ENCODE assay signal across 18 cellular contexts in genomic region chr6:72286911-72287311, GRCh38.
DNase-seq lines count a peak whose midpoint lies in the region; ATAC-seq, FAIRE-seq and TF ChIP-seq lines count a peak whose summit lies in the region.
"Had no signal": no experiment of that assay in that cellular context is flagged by ENCODE, and none has a peak within 500 bp of the region (broad histone marks: within the 10 kb centered on the region; RNA-seq: fewer than 3 reads in every experiment).

No MANE protein-coding gene starts in this region.

- H3K27ac ChIP-seq in upper lobe of left lung (no peak overlapping the region), gastroesophageal sphincter (no peak overlapping the region)
- H3K27ac ChIP-seq: tibial nerve had no signal

- H3K9me3 Mint-ChIP-seq in glutamatergic neuron (ENCODE audit: unreplicated experiment): no peaks in the 10 kb centered on the region
- H3K9me3 Mint-ChIP-seq: activated CD4-positive, alpha-beta T cell treated with anti-CD3 and anti-CD28 coated beads, Interleukin-2, amount 10 ng/mL, durations not matched to agents 24 days and 14 days; neural crest cell had no signal

- WGBS in upper lobe of left lung, 2 donors: 79 to 93% methylated on average over 1 of the region's 1 CpG
- WGBS in gastroesophageal sphincter (ENCODE audit: low coverage in 1 of 2), 2 donors: 75 to 100% methylated on average over 1 of the region's 1 CpG

- ATAC-seq in HG02852 (IDR thresholded peaks at IDR 0.05; ENCODE audit: unreplicated experiment) (no peak), upper lobe of left lung (ENCODE audit: low FRiP score in 2 of 2) (no peak), gastroesophageal sphincter (no peak)
- ATAC-seq: left colon had no signal

- no peaks in the 10 kb centered on the region for H3K4me1 Mint-ChIP-seq in glutamatergic neuron (ENCODE audit: low read depth, unreplicated experiment)
- H3K4me1 Mint-ChIP-seq: activated CD4-positive, alpha-beta T cell treated with anti-CD3 and anti-CD28 coated beads, Interleukin-2, amount 10 ng/mL, durations not matched to agents 24 days and 14 days had no signal

- TF ChIP-seq EP300 in upper lobe of left lung (IDR thresholded peaks at IDR 0.05) (no peak), gastroesophageal sphincter (IDR thresholded peaks at IDR 0.05) (no peak)

- DNase-seq in H54 (ENCODE audit: insufficient read length, low spot score): peak; percentile 7
- peak; percentile 65 for DNase-seq in adipocyte (ENCODE audit: low read depth)
- DNase-seq in fibroblast of villous mesenchyme (ENCODE audit: low read depth): peak; percentile 56
- peak; percentile 66 for DNase-seq in smooth muscle cell of the brain vasculature (ENCODE audit: low read depth, low spot score)
- DNase-seq in glutamatergic neuron: no peak
- no peak for DNase-seq in upper lobe of left lung
- DNase-seq: activated CD4-positive, alpha-beta T cell treated with anti-CD3 and anti-CD28 coated beads, Interleukin-2, amount 10 ng/mL, durations not matched to agents 24 days and 14 days; activated effector memory CD4-positive, alpha-beta T cell treated with Interleukin-2 at 50 U/mL for 16 hours; DMS79; left colon; NCI-H1048; NCI-H345; T-helper 2 cell had no signal

- H3K9me3 ChIP-seq in adipocyte (ENCODE audit: control insufficient read depth, low read length): no peaks in the 10 kb centered on the region
- no peaks in the 10 kb centered on the region for H3K9me3 ChIP-seq in upper lobe of left lung
- H3K9me3 ChIP-seq in gastroesophageal sphincter: no peaks in the 10 kb centered on the region
- H3K9me3 ChIP-seq: tibial nerve had no signal

- H3K4me3 ChIP-seq in adipocyte (ENCODE audit: low read length) (no peak overlapping the region), fibroblast of villous mesenchyme (ENCODE audit: low read depth, low read length) (no peak overlapping the region), upper lobe of left lung (no peak overlapping the region), gastroesophageal sphincter (no peak overlapping the region)
- H3K4me3 ChIP-seq: tibial nerve had no signal

- H3K9ac ChIP-seq in adipocyte (ENCODE audit: low read length): no peak overlapping the region

- no peak overlapping the region for H3K4me3 Mint-ChIP-seq in glutamatergic neuron (ENCODE audit: unreplicated experiment)
- H3K4me3 Mint-ChIP-seq: activated CD4-positive, alpha-beta T cell treated with anti-CD3 and anti-CD28 coated beads, Interleukin-2, amount 10 ng/mL, durations not matched to agents 24 days and 14 days; neural crest cell had no signal

- H3K36me3 ChIP-seq in adipocyte (ENCODE audit: control insufficient read depth, insufficient read depth, low read length, severe bottlenecking) (no peaks in the 10 kb centered on the region), upper lobe of left lung (no peaks in the 10 kb centered on the region), gastroesophageal sphincter (no peaks in the 10 kb centered on the region)
- H3K36me3 ChIP-seq: tibial nerve had no signal

- TF ChIP-seq CTCF in fibroblast of villous mesenchyme (IDR thresholded peaks at IDR 0.05; ENCODE audit: insufficient read depth, low read depth, low read length) (no peak), glutamatergic neuron (IDR thresholded peaks at IDR 0.05; ENCODE audit: partially characterized antibody, unreplicated experiment) (no peak), upper lobe of left lung (IDR thresholded peaks at IDR 0.05) (no peak), gastroesophageal sphincter (IDR thresholded peaks at IDR 0.05) (no peak)

- FAIRE-seq in H54 (lab: Jason Lieb, UNC): peak; percentile 86
- FAIRE-seq: GM19239 had no signal

- H3K27ac Mint-ChIP-seq in glutamatergic neuron (ENCODE audit: unreplicated experiment): no peak overlapping the region
- H3K27ac Mint-ChIP-seq: activated CD4-positive, alpha-beta T cell treated with anti-CD3 and anti-CD28 coated beads, Interleukin-2, amount 10 ng/mL, durations not matched to agents 24 days and 14 days had no signal

- H3K4me1 ChIP-seq in adipocyte (ENCODE audit: control insufficient read depth, insufficient read depth, low read length) (no peaks in the 10 kb centered on the region), upper lobe of left lung (no peaks in the 10 kb centered on the region), gastroesophageal sphincter (no peaks in the 10 kb centered on the region)
- H3K4me1 ChIP-seq: tibial nerve had no signal

- no peaks in the 10 kb centered on the region for H3K27me3 Mint-ChIP-seq in glutamatergic neuron (ENCODE audit: unreplicated experiment)
- H3K27me3 Mint-ChIP-seq: activated CD4-positive, alpha-beta T cell treated with anti-CD3 and anti-CD28 coated beads, Interleukin-2, amount 10 ng/mL, durations not matched to agents 24 days and 14 days had no signal

- no peaks in the 10 kb centered on the region for H3K27me3 ChIP-seq in adipocyte (replicated peaks; ENCODE audit: control insufficient read depth, insufficient read depth, low read length)
- no peaks in the 10 kb centered on the region for H3K27me3 ChIP-seq in upper lobe of left lung
- H3K27me3 ChIP-seq in gastroesophageal sphincter: no peaks in the 10 kb centered on the region
- H3K27me3 ChIP-seq: tibial nerve had no signal

- TF ChIP-seq POLR2A in H54 (IDR thresholded peaks at IDR 0.05; ENCODE audit: low read depth, low read length) (no peak), upper lobe of left lung (IDR thresholded peaks at IDR 0.05) (no peak), gastroesophageal sphincter (IDR thresholded peaks at IDR 0.05) (no peak)

- H3K36me3 Mint-ChIP-seq in glutamatergic neuron (ENCODE audit: unreplicated experiment): no peaks in the 10 kb centered on the region

Comparison
In these comparisons a context has a peak if more than half of its experiments do, and no peak if none do; other contexts are left out.
1. DNase-seq: peak in H54 (single experiment), adipocyte (single experiment), fibroblast of villous mesenchyme (single experiment) and smooth muscle cell of the brain vasculature (single experiment); none in glutamatergic neuron (single experiment) and upper lobe of left lung (0 of 2).